18 cellular contexts compared by ENCODE assay signal in the genomic region with DNA sequence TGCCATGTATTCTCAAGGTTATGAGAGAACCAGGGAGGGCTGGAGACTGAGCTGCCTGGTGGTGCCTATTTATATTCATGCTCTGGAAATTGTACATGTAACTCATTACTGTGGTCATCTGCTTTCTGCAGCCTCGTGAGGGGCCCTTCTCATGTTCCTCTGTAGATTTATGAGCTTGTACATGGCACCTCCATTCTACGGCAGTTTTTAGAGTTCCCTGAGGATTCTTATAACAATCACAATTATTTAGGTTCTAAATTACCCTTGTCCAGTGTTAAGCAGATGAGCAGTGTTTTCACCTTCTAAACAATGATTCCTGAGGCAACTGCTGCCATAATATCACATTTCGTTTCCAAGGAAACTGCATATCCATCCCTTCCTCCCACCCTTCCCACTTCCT.
"Had no signal": no experiment of that assay in that cellular context is flagged by ENCODE, and none has a peak within 500 bp of the region (broad histone marks: within the 10 kb centered on the region; RNA-seq: fewer than 3 reads in every experiment).

No MANE protein-coding gene starts in this region.

- H3K27ac Mint-ChIP-seq: stimulated activated effector memory CD8-positive, alpha-beta T cell treated with anti-CD3 and anti-CD28 coated beads, Interleukin-12 subunit alpha, Interleukin-12 subunit beta, amount 100 ng/mL, for 72 hours; stimulated activated naive CD8-positive, alpha-beta T cell treated with anti-CD3 and anti-CD28 coated beads, Interleukin-15, Interleukin-2, amounts not matched to agents 100 ng/mL and 50 ng/mL, for 24 hours had no signal

- H3K4me1 Mint-ChIP-seq: stimulated activated effector memory CD8-positive, alpha-beta T cell treated with anti-CD3 and anti-CD28 coated beads, Interleukin-12 subunit alpha, Interleukin-12 subunit beta, amount 100 ng/mL, for 72 hours had no signal

- H3K36me3 Mint-ChIP-seq: stimulated activated effector memory CD8-positive, alpha-beta T cell treated with anti-CD3 and anti-CD28 coated beads, Interleukin-12 subunit alpha, Interleukin-12 subunit beta, amount 100 ng/mL, for 72 hours had no signal

- H3K27me3 Mint-ChIP-seq: stimulated activated naive CD8-positive, alpha-beta T cell treated with anti-CD3 and anti-CD28 coated beads, Interleukin-15, Interleukin-2, amounts not matched to agents 100 ng/mL and 50 ng/mL, for 24 hours had no signal

- H3K9me3 Mint-ChIP-seq: naive B cell; nephron progenitor cell; stimulated activated effector memory CD8-positive, alpha-beta T cell treated with anti-CD3 and anti-CD28 coated beads, Interleukin-12 subunit alpha, Interleukin-12 subunit beta, amount 100 ng/mL, for 72 hours had no signal

- H3K4me3 Mint-ChIP-seq: naive B cell; nephron progenitor cell; stimulated activated effector memory CD8-positive, alpha-beta T cell treated with anti-CD3 and anti-CD28 coated beads, Interleukin-12 subunit alpha, Interleukin-12 subunit beta, amount 100 ng/mL, for 72 hours; stimulated activated naive CD8-positive, alpha-beta T cell treated with anti-CD3 and anti-CD28 coated beads, Interleukin-15, Interleukin-2, amounts not matched to agents 100 ng/mL and 50 ng/mL, for 24 hours had no signal

- DNase-seq: effector memory CD4-positive, alpha-beta T cell; esophagus squamous epithelium; foreskin fibroblast; head of caudate nucleus; kidney; left cardiac atrium; mesendoderm; naive B cell; nephron progenitor cell; psoas muscle; retina; right lobe of liver; stimulated activated CD4-positive, alpha-beta T cell treated with anti-CD3 and anti-CD28 coated beads, Interleukin-4, amount 100 ng/mL, for 1 hour; stimulated activated CD8-positive, alpha-beta memory T cell treated with anti-CD3 and anti-CD28 coated beads, Interleukin-4, amount 100 ng/mL, for 48 hours; tibial artery; upper lobe of left lung had no signal
